1 cellular context compared by ENCODE assay signal in the genomic region with DNA sequence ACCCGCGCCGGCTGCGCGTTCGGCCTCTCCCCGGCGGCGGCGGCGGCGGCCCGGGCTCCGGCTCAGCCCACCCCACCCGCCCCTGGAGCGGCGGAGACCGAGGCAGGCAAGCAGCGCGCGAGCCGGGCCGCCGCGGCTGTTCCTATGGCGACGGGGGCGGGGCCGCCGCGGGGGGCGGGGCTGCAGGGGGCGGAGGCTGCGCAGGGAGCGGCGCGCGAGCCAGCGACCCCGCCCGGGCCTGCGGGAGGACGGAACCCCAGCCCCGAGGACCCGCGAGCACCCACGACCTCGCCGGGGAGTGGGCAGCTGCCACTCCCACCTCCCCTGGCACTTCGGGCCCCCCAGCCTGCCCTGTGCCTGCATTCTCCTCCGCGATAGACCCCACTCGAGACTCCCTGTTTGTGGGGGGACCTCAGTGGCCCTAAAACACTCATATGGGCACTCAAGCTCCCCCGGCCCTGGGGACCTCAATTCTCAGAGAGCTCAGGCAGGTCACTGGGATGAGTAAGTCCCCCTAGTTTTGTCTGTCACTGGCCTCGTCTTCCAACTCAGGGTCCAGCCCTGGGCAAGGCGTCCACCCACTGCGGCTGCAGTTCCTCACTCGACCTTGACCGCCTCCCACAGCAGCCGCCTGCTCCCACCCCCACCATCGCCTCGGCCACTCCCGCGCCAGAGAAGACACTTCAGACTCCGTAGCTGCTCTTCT.
TF ChIP-seq lines count a peak whose summit lies in the region.

A gene (minus strand): TSS at position 115 of the 706 bp plus-strand sequence. CDS start 597 bp downstream, outside the sequence.

TF ChIP-seq in K562, 482 proteins besides CTCF, POLR2A, EP300 and RAD21 (continued from another document and continues in another):
- TF ChIP-seq, protein P1, sequence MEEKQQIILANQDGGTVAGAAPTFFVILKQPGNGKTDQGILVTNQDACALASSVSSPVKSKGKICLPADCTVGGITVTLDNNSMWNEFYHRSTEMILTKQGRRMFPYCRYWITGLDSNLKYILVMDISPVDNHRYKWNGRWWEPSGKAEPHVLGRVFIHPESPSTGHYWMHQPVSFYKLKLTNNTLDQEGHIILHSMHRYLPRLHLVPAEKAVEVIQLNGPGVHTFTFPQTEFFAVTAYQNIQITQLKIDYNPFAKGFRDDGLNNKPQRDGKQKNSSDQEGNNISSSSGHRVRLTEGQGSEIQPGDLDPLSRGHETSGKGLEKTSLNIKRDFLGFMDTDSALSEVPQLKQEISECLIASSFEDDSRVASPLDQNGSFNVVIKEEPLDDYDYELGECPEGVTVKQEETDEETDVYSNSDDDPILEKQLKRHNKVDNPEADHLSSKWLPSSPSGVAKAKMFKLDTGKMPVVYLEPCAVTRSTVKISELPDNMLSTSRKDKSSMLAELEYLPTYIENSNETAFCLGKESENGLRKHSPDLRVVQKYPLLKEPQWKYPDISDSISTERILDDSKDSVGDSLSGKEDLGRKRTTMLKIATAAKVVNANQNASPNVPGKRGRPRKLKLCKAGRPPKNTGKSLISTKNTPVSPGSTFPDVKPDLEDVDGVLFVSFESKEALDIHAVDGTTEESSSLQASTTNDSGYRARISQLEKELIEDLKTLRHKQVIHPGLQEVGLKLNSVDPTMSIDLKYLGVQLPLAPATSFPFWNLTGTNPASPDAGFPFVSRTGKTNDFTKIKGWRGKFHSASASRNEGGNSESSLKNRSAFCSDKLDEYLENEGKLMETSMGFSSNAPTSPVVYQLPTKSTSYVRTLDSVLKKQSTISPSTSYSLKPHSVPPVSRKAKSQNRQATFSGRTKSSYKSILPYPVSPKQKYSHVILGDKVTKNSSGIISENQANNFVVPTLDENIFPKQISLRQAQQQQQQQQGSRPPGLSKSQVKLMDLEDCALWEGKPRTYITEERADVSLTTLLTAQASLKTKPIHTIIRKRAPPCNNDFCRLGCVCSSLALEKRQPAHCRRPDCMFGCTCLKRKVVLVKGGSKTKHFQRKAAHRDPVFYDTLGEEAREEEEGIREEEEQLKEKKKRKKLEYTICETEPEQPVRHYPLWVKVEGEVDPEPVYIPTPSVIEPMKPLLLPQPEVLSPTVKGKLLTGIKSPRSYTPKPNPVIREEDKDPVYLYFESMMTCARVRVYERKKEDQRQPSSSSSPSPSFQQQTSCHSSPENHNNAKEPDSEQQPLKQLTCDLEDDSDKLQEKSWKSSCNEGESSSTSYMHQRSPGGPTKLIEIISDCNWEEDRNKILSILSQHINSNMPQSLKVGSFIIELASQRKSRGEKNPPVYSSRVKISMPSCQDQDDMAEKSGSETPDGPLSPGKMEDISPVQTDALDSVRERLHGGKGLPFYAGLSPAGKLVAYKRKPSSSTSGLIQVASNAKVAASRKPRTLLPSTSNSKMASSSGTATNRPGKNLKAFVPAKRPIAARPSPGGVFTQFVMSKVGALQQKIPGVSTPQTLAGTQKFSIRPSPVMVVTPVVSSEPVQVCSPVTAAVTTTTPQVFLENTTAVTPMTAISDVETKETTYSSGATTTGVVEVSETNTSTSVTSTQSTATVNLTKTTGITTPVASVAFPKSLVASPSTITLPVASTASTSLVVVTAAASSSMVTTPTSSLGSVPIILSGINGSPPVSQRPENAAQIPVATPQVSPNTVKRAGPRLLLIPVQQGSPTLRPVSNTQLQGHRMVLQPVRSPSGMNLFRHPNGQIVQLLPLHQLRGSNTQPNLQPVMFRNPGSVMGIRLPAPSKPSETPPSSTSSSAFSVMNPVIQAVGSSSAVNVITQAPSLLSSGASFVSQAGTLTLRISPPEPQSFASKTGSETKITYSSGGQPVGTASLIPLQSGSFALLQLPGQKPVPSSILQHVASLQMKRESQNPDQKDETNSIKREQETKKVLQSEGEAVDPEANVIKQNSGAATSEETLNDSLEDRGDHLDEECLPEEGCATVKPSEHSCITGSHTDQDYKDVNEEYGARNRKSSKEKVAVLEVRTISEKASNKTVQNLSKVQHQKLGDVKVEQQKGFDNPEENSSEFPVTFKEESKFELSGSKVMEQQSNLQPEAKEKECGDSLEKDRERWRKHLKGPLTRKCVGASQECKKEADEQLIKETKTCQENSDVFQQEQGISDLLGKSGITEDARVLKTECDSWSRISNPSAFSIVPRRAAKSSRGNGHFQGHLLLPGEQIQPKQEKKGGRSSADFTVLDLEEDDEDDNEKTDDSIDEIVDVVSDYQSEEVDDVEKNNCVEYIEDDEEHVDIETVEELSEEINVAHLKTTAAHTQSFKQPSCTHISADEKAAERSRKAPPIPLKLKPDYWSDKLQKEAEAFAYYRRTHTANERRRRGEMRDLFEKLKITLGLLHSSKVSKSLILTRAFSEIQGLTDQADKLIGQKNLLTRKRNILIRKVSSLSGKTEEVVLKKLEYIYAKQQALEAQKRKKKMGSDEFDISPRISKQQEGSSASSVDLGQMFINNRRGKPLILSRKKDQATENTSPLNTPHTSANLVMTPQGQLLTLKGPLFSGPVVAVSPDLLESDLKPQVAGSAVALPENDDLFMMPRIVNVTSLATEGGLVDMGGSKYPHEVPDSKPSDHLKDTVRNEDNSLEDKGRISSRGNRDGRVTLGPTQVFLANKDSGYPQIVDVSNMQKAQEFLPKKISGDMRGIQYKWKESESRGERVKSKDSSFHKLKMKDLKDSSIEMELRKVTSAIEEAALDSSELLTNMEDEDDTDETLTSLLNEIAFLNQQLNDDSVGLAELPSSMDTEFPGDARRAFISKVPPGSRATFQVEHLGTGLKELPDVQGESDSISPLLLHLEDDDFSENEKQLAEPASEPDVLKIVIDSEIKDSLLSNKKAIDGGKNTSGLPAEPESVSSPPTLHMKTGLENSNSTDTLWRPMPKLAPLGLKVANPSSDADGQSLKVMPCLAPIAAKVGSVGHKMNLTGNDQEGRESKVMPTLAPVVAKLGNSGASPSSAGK (IDR thresholded peaks at IDR 0.05) = no peak
- TF ChIP-seq, protein P2, sequence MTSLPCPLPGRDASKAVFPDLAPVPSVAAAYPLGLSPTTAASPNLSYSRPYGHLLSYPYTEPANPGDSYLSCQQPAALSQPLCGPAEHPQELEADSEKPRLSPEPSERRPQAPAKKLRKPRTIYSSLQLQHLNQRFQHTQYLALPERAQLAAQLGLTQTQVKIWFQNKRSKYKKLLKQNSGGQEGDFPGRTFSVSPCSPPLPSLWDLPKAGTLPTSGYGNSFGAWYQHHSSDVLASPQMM (CRISPR knock-in tag; IDR thresholded peaks at IDR 0.05) = no peak
- TF ChIP-seq LCOR (CRISPR knock-in tag; IDR thresholded peaks at IDR 0.05) (no peak), STAG1 (CRISPR knock-in tag; IDR thresholded peaks at IDR 0.05; ENCODE audit: borderline replicate concordance) (no peak), ZNF274 (IDR thresholded peaks at IDR 0.05; ENCODE audit: borderline replicate concordance, low read depth, low read length) (no peak), ETS2 (tag; IDR thresholded peaks at IDR 0.05; ENCODE audit: borderline replicate concordance, poor library complexity, severe bottlenecking) (no peak), BCL6 (CRISPR knock-in tag; IDR thresholded peaks at IDR 0.05) (no peak), RAD51 (IDR thresholded peaks at IDR 0.05; ENCODE audit: borderline replicate concordance, low read depth) (no peak), ZNF436 (CRISPR knock-in tag; IDR thresholded peaks at IDR 0.05) (no peak), SNRNP70 (optimal IDR thresholded peaks at IDR 0.05; ENCODE audit: low read depth, low read length) (no peak), PML (IDR thresholded peaks at IDR 0.05; ENCODE audit: low read length) (no peak), PTTG1 (tag; IDR thresholded peaks at IDR 0.05; ENCODE audit: low read depth) (no peak), ZNF384 (IDR thresholded peaks at IDR 0.05; ENCODE audit: low read depth, low read length) (no peak), TCF7L2 (IDR thresholded peaks at IDR 0.05; ENCODE audit: low read depth, low read length) (no peak), BMI1 (IDR thresholded peaks at IDR 0.05; ENCODE audit: low read length) (no peak), BDP1 (IDR thresholded peaks at IDR 0.05; ENCODE audit: insufficient read depth, insufficient read length) (no peak), TAF7 (tag; IDR thresholded peaks at IDR 0.05) (no peak), SIN3A (IDR thresholded peaks at IDR 0.05; ENCODE audit: borderline replicate concordance in 2 of 2, control insufficient read depth in 1 of 2, low read depth in 2 of 2, low read length in 2 of 2) (0 out of 4 replicates have a peak, but pooled peaks have one; percentile 14 to 44), HNRNPUL1 (IDR thresholded peaks at IDR 0.05; ENCODE audit: low read length) (no peak), KAT7 (CRISPR knock-in tag; IDR thresholded peaks at IDR 0.05; ENCODE audit: borderline replicate concordance) (no peak), DPF2 (IDR thresholded peaks at IDR 0.05) (0 out of 2 replicates have a peak, but pooled peaks have one; percentile 42), KDM4B (IDR thresholded peaks at IDR 0.05; ENCODE audit: borderline replicate concordance in 2 of 2, low read depth in 1 of 2) (no peak), ZNF75A (CRISPR knock-in tag; IDR thresholded peaks at IDR 0.05) (peak; percentile 42; the same call in 1 of the 2 replicates), ZC3H4 (CRISPR knock-in tag; IDR thresholded peaks at IDR 0.05; ENCODE audit: borderline replicate concordance) (no peak), PHTF2 (CRISPR knock-in tag; IDR thresholded peaks at IDR 0.05) (no peak)
- TF ChIP-seq, protein P3, sequence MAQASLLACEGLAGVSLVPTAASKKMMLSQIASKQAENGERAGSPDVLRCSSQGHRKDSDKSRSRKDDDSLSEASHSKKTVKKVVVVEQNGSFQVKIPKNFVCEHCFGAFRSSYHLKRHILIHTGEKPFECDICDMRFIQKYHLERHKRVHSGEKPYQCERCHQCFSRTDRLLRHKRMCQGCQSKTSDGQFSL (CRISPR knock-in tag; IDR thresholded peaks at IDR 0.05) = no peak
- TF ChIP-seq, protein P3 (tag; IDR thresholded peaks at IDR 0.05) = no peak
- TF ChIP-seq, protein P4, sequence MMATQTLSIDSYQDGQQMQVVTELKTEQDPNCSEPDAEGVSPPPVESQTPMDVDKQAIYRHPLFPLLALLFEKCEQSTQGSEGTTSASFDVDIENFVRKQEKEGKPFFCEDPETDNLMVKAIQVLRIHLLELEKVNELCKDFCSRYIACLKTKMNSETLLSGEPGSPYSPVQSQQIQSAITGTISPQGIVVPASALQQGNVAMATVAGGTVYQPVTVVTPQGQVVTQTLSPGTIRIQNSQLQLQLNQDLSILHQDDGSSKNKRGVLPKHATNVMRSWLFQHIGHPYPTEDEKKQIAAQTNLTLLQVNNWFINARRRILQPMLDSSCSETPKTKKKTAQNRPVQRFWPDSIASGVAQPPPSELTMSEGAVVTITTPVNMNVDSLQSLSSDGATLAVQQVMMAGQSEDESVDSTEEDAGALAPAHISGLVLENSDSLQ (IDR thresholded peaks at IDR 0.05) = no peak
- TF ChIP-seq, protein P5, sequence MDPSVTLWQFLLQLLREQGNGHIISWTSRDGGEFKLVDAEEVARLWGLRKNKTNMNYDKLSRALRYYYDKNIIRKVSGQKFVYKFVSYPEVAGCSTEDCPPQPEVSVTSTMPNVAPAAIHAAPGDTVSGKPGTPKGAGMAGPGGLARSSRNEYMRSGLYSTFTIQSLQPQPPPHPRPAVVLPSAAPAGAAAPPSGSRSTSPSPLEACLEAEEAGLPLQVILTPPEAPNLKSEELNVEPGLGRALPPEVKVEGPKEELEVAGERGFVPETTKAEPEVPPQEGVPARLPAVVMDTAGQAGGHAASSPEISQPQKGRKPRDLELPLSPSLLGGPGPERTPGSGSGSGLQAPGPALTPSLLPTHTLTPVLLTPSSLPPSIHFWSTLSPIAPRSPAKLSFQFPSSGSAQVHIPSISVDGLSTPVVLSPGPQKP (CRISPR knock-in tag; IDR thresholded peaks at IDR 0.05) = no peak
- TF ChIP-seq, protein P6, sequence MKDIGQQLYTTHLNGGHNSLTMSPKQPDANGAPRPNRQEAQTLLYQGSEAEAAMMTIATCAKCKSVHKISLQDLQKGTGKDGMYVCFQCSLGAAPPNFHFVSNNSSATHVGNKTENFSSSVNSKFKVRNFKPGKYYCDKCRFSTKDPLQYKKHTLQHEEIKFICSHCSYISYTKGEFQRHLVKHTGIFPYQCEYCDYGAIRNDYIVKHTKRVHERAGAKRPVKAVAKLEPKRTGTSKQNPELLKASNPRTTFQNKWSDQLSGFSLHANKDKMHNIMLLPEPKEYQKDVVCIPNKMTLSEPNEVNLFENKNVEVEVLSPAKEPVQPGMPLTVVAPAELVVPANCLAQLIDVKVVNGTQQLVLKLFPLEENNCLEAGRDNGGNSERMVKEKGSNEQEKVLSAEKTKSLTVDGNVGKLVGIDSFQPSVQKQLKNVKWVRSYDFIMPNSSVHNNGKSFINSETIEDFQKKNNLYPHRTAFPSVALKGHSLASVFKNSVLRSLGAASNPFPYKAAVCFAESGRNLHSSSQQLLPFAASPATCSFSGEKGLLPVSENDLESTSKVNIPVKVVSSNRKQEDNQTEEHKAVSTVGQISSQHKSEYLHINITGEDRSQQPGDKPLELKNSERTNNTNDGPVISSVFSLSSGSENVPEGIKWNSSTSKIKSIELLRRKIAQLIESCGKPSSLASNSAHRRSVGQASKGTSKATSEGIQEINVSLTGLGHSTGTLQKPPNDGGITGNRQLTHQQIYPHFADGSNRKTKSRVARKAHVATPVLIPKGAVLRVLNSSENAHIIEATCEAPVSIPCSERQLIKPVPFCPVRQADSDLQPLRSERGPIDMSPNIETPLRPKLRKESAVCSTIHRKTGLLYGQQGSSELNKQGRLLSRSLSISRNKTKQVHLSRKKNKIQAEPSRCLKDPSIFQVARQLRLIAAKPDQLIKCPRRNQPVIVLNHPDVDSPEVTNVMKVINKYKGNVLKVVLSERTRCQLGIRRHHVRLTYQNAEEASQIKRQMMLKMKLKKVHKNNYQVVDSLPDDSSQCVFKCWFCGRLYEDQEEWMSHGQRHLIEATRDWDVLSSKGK (CRISPR knock-in tag; IDR thresholded peaks at IDR 0.05) = no peak
- TF ChIP-seq, protein P7, sequence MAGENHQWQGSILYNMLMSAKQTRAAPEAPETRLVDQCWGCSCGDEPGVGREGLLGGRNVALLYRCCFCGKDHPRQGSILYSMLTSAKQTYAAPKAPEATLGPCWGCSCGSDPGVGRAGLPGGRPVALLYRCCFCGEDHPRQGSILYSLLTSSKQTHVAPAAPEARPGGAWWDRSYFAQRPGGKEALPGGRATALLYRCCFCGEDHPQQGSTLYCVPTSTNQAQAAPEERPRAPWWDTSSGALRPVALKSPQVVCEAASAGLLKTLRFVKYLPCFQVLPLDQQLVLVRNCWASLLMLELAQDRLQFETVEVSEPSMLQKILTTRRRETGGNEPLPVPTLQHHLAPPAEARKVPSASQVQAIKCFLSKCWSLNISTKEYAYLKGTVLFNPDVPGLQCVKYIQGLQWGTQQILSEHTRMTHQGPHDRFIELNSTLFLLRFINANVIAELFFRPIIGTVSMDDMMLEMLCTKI (IDR thresholded peaks at IDR 0.05; ENCODE audit: partially characterized antibody) = no peak
- TF ChIP-seq, protein P8, sequence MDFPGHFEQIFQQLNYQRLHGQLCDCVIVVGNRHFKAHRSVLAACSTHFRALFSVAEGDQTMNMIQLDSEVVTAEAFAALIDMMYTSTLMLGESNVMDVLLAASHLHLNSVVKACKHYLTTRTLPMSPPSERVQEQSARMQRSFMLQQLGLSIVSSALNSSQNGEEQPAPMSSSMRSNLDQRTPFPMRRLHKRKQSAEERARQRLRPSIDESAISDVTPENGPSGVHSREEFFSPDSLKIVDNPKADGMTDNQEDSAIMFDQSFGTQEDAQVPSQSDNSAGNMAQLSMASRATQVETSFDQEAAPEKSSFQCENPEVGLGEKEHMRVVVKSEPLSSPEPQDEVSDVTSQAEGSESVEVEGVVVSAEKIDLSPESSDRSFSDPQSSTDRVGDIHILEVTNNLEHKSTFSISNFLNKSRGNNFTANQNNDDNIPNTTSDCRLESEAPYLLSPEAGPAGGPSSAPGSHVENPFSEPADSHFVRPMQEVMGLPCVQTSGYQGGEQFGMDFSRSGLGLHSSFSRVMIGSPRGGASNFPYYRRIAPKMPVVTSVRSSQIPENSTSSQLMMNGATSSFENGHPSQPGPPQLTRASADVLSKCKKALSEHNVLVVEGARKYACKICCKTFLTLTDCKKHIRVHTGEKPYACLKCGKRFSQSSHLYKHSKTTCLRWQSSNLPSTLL (IDR thresholded peaks at IDR 0.05) = no peak
